Comparison of ENCODE assay signal across 1 cellular context in the genomic region with DNA sequence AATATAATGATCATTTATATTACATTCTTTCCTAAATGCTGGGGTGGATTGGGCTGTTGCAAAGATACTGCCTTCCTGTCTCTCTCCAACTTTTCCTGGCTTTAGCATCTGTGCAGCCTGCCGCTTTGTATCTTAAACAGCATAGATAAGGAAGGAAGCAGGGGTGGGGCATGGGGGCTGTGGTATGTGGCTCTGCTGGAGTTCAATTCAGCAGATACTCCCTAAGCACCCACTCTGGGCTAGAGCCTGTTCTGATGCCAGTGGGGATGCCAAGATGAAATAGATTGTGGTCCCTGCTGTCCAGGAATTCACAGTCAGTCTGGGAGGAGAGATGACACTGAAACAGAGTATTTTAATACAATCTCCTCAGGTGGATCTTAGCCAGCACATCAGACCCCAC.
TF ChIP-seq lines count a peak whose summit lies in the region.

No MANE protein-coding gene starts in this region.

TF ChIP-seq in SK-N-SH, 30 proteins besides CTCF, POLR2A, EP300 and RAD21 (continued from another document):
- TF ChIP-seq REST (IDR thresholded peaks at IDR 0.05; ENCODE audit: low read depth, low read length) (no peak), ELF1 (IDR thresholded peaks at IDR 0.05) (no peak), SIN3A (IDR thresholded peaks at IDR 0.05; ENCODE audit: borderline replicate concordance, low read depth, low read length) (no peak), TEAD4 (IDR thresholded peaks at IDR 0.05; ENCODE audit: borderline replicate concordance, insufficient read depth) (no peak), RCOR1 (IDR thresholded peaks at IDR 0.05; ENCODE audit: low read length) (peak; percentile 52), NRF1 (IDR thresholded peaks at IDR 0.05; ENCODE audit: low read depth, low read length) (no peak), FOSL2 (IDR thresholded peaks at IDR 0.05; ENCODE audit: borderline replicate concordance, low read depth) (no peak), TAF1 (IDR thresholded peaks at IDR 0.05; ENCODE audit: borderline replicate concordance, low read depth, low read length) (no peak), EZH2phosphoT487 (IDR thresholded peaks at IDR 0.05; ENCODE audit: borderline replicate concordance, low read depth) (no peak), IRF3 (IDR thresholded peaks at IDR 0.05; ENCODE audit: low read depth, low read length) (no peak), POLR2AphosphoS5 (IDR thresholded peaks at IDR 0.05; ENCODE audit: low read depth, low read length) (no peak), MEF2A (IDR thresholded peaks at IDR 0.05; ENCODE audit: borderline replicate concordance, low read depth) (no peak), TCF12 (IDR thresholded peaks at IDR 0.05) (0 out of 2 replicates have a peak, but pooled peaks have one; percentile 14), USF2 (IDR thresholded peaks at IDR 0.05; ENCODE audit: borderline replicate concordance, low read depth, low read length) (no peak), NFIC (IDR thresholded peaks at IDR 0.05; ENCODE audit: borderline replicate concordance) (no peak), GATA2 (CRISPR knock-in tag; IDR thresholded peaks at IDR 0.05) (peak; percentile 56; the same call in 1 of the 2 replicates), FOXJ3 (CRISPR knock-in tag; IDR thresholded peaks at IDR 0.05) (no peak), JUND (IDR thresholded peaks at IDR 0.05) (no peak), YY1 (IDR thresholded peaks at IDR 0.05; ENCODE audit: low read depth) (no peak)
- TF ChIP-seq, protein P1, sequence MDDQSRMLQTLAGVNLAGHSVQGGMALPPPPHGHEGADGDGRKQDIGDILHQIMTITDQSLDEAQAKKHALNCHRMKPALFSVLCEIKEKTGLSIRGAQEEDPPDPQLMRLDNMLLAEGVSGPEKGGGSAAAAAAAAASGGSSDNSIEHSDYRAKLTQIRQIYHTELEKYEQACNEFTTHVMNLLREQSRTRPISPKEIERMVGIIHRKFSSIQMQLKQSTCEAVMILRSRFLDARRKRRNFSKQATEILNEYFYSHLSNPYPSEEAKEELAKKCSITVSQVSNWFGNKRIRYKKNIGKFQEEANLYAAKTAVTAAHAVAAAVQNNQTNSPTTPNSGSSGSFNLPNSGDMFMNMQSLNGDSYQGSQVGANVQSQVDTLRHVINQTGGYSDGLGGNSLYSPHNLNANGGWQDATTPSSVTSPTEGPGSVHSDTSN (IDR thresholded peaks at IDR 0.05) = no peak
- TF ChIP-seq, protein P2, sequence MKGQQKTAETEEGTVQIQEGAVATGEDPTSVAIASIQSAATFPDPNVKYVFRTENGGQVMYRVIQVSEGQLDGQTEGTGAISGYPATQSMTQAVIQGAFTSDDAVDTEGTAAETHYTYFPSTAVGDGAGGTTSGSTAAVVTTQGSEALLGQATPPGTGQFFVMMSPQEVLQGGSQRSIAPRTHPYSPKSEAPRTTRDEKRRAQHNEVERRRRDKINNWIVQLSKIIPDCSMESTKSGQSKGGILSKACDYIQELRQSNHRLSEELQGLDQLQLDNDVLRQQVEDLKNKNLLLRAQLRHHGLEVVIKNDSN (IDR thresholded peaks at IDR 0.05; ENCODE audit: borderline replicate concordance, low read depth) = no peak
- TF ChIP-seq, protein P3, sequence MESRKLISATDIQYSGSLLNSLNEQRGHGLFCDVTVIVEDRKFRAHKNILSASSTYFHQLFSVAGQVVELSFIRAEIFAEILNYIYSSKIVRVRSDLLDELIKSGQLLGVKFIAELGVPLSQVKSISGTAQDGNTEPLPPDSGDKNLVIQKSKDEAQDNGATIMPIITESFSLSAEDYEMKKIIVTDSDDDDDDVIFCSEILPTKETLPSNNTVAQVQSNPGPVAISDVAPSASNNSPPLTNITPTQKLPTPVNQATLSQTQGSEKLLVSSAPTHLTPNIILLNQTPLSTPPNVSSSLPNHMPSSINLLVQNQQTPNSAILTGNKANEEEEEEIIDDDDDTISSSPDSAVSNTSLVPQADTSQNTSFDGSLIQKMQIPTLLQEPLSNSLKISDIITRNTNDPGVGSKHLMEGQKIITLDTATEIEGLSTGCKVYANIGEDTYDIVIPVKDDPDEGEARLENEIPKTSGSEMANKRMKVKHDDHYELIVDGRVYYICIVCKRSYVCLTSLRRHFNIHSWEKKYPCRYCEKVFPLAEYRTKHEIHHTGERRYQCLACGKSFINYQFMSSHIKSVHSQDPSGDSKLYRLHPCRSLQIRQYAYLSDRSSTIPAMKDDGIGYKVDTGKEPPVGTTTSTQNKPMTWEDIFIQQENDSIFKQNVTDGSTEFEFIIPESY (IDR thresholded peaks at IDR 0.05; ENCODE audit: borderline replicate concordance, low read depth) = no peak
